ENCODE assay signal across 30 cellular contexts in genomic region chr14:64488590-64489099, GRCh38.
"Had no signal": no experiment of that assay in that cellular context is flagged by ENCODE, and none has a peak within 500 bp of the region (broad histone marks: within the 10 kb centered on the region; RNA-seq: fewer than 3 reads in every experiment).

No MANE protein-coding gene starts in this region.

- H3K9me3 Mint-ChIP-seq: activated CD4-positive, alpha-beta T cell treated with anti-CD3 and anti-CD28 coated beads, Interleukin-2, amount 10 ng/mL, durations not matched to agents 24 days and 14 days; activated CD8-positive, alpha-beta T cell treated with anti-CD3 and anti-CD28 coated beads for 36 hours; activated naive CD8-positive, alpha-beta T cell treated with anti-CD3 and anti-CD28 coated beads, Interleukin-2, amount 10 ng/mL, durations not matched to agents 7 days and 5 days; activated T-helper 1 cell treated with anti-CD3 and anti-CD28 coated beads, Interleukin-12 subunit alpha, Interleukin-12 subunit beta, Interleukin-2, Interleukin-4 antibody, amounts not matched to agents 30 ng/mL and 10 ng/mL and 1 ng/mL, durations not matched to agents 14 hours and 24 hours and 36 hours; T-helper 1 cell treated with Interleukin-12 subunit alpha and Interleukin-12 subunit beta and Interleukin-4 antibody, amounts not matched to agents 30 μg/mL and 1 μg/mL, for 36 hours; T-helper 2 cell treated with Interferon-gamma antibody and Interleukin-4, amounts not matched to agents 5 μg/mL and 100 μg/mL, for 36 hours had no signal

- H3K27me3 Mint-ChIP-seq: activated CD4-positive, alpha-beta T cell treated with anti-CD3 and anti-CD28 coated beads, Interleukin-2, amount 10 ng/mL, durations not matched to agents 24 days and 14 days; activated CD8-positive, alpha-beta T cell treated with anti-CD3 and anti-CD28 coated beads for 36 hours; activated naive CD8-positive, alpha-beta T cell treated with anti-CD3 and anti-CD28 coated beads, Interleukin-2, amount 10 ng/mL, durations not matched to agents 7 days and 5 days had no signal

- ATAC-seq: activated CD8-positive, alpha-beta T cell treated with anti-CD3 and anti-CD28 coated beads for 36 hours; body of pancreas; PC-3 had no signal

- H3K4me3 Mint-ChIP-seq: activated CD4-positive, alpha-beta T cell treated with anti-CD3 and anti-CD28 coated beads, Interleukin-2, amount 10 ng/mL, durations not matched to agents 24 days and 14 days; activated CD8-positive, alpha-beta T cell treated with anti-CD3 and anti-CD28 coated beads for 36 hours; activated naive CD8-positive, alpha-beta T cell treated with anti-CD3 and anti-CD28 coated beads, Interleukin-2, amount 10 ng/mL, durations not matched to agents 7 days and 5 days; activated T-helper 1 cell treated with anti-CD3 and anti-CD28 coated beads, Interleukin-12 subunit alpha, Interleukin-12 subunit beta, Interleukin-2, Interleukin-4 antibody, amounts not matched to agents 30 ng/mL and 10 ng/mL and 1 ng/mL, durations not matched to agents 14 hours and 24 hours and 36 hours; T-helper 1 cell treated with Interleukin-12 subunit alpha and Interleukin-12 subunit beta and Interleukin-4 antibody, amounts not matched to agents 30 μg/mL and 1 μg/mL, for 36 hours; T-helper 2 cell treated with Interferon-gamma antibody and Interleukin-4, amounts not matched to agents 5 μg/mL and 100 μg/mL, for 36 hours had no signal

- H3K27ac Mint-ChIP-seq: activated CD4-positive, alpha-beta T cell treated with anti-CD3 and anti-CD28 coated beads, Interleukin-2, amount 10 ng/mL, durations not matched to agents 24 days and 14 days; activated CD8-positive, alpha-beta T cell treated with anti-CD3 and anti-CD28 coated beads for 36 hours; activated naive CD8-positive, alpha-beta T cell treated with anti-CD3 and anti-CD28 coated beads, Interleukin-2, amount 10 ng/mL, durations not matched to agents 7 days and 5 days; activated T-helper 1 cell treated with anti-CD3 and anti-CD28 coated beads, Interleukin-12 subunit alpha, Interleukin-12 subunit beta, Interleukin-2, Interleukin-4 antibody, amounts not matched to agents 30 ng/mL and 10 ng/mL and 1 ng/mL, durations not matched to agents 14 hours and 24 hours and 36 hours; T-helper 1 cell treated with Interleukin-12 subunit alpha and Interleukin-12 subunit beta and Interleukin-4 antibody, amounts not matched to agents 30 μg/mL and 1 μg/mL, for 36 hours; T-helper 2 cell treated with Interferon-gamma antibody and Interleukin-4, amounts not matched to agents 5 μg/mL and 100 μg/mL, for 36 hours had no signal

- DNase-seq: activated CD4-positive, alpha-beta T cell treated with anti-CD3 and anti-CD28 coated beads, Interleukin-2, amount 10 ng/mL, durations not matched to agents 24 days and 14 days; activated CD4-positive, alpha-beta T cell treated with anti-CD3 and anti-CD28 coated beads, Interleukin-2, amount 50 U/mL, for 4 hours; activated CD8-positive, alpha-beta T cell treated with anti-CD3 and anti-CD28 coated beads for 36 hours; activated gamma-delta T cell; activated naive CD4-positive, alpha-beta T cell treated with Interleukin-2 at 50 U/mL for 16 hours; activated naive CD8-positive, alpha-beta T cell treated with anti-CD3 and anti-CD28 coated beads, Interleukin-2, amount 10 ng/mL, durations not matched to agents 7 days and 5 days; activated T-cell treated with anti-CD3 and anti-CD28 coated beads, Interleukin-2, amount 50 U/mL, for 1 hour; adrenal gland; body of pancreas; cerebellar nuclear complex; Kasumi-1; KG1; MG63; NCI-H1048; NCI-H1105 treated with DMSO at 0.1 percent for 48 hours; NCI-H1436; NCI-H1694; NCI-H1930; NCI-H345; NCI-H526; NCI-H748 treated with DMSO at 0.1 percent for 48 hours; NK-92 treated with Interleukin-12 subunit alpha and Interleukin-12 subunit beta, amount 100 ng/mL, for 24 hours; PC-3; Peyer's patch; RPMI8226; SHP77 treated with DMSO at 0.1 percent for 48 hours; SK-N-SH had no signal
